8 cellular contexts compared by ENCODE assay signal in genomic region chr11:65425105-65425970, GRCh38. TPM values are rescaled to one million over a fixed set of nuclear protein-coding genes. Genes with fewer than 3 reads are reported as not detected.
DNase-seq lines count a peak whose midpoint lies in the region; ATAC-seq and TF ChIP-seq lines count a peak whose summit lies in the region.

No MANE protein-coding gene starts in this region.

- no peak for TF ChIP-seq CTCF in CD14-positive monocyte (IDR thresholded peaks at IDR 0.05)
- no peak for TF ChIP-seq CTCF in coronary artery (IDR thresholded peaks at IDR 0.05)

- H3K4me1 Mint-ChIP-seq in CD14-positive monocyte = peaks cover 41% of the 10 kb centered on the region

- H3K4me3 Mint-ChIP-seq in CD14-positive monocyte = peak overlapping the region; percentile 99 to 100

- peak overlapping the region; percentile 90 for H3K4me3 ChIP-seq in coronary artery

- H3K9me3 Mint-ChIP-seq in CD14-positive monocyte = peaks cover 6 to 23% (median 18%) of the 10 kb centered on the region in 7 donors

- H3K27me3 Mint-ChIP-seq in CD14-positive monocyte (ENCODE audit: low read depth in 3 of 3) = peaks cover 0 to 30% (median 17%) of the 10 kb centered on the region in 3 donors

- ATAC-seq in HG03565 (IDR thresholded peaks at IDR 0.05; ENCODE audit: unreplicated experiment) (no peak), GM19328 (IDR thresholded peaks at IDR 0.05; ENCODE audit: unreplicated experiment) (no peak)

- peak overlapping the region; percentile 99 to 100 for H3K27ac ChIP-seq in coronary artery

- H3K36me3 Mint-ChIP-seq in CD14-positive monocyte = peaks cover 60 to 67% of the 10 kb centered on the region in 2 donors

- H3K27ac Mint-ChIP-seq in CD14-positive monocyte = peak overlapping the region; percentile 99 to 100 (median 100)

- intact Hi-C loops in CD14-positive monocyte (cut with micrococcal nuclease) = loop anchor here in 1 of 2 donors (1.0 kb wide), 1 partner anchor 8 kb away; no protein-coding TSS in a partner anchor

- DNase-seq in CD14-positive monocyte (ENCODE audit: low spot score) (no peak), Kasumi-1 (lab: John Stamatoyannopoulos, UW) (peak; percentile 32 to 52), coronary artery (ENCODE audit: low spot score) (peak; percentile 74), mesenteric fat pad (ENCODE audit: low spot score) (peak; percentile 75)
- peak; percentile 60 to 70 for DNase-seq in activated CD4-positive, alpha-beta T cell treated with anti-CD3 and anti-CD28 coated beads for 24 hours (ENCODE audit: low read depth in 2 of 2)
- DNase-seq in stimulated activated CD8-positive, alpha-beta memory T cell treated with anti-CD3 and anti-CD28 coated beads, Interleukin-7, amount 100 ng/mL, for 4 hours (ENCODE audit: low read depth in 2 of 2) = peak; percentile 75 to 90

RNA-seq across cellular contexts. Expression of gene NEAT1, which starts 2.7 kb away (rescaled TPM):
- polyA plus RNA-seq in CD14-positive monocyte = 1 to 10 TPM in 1 of 2 donors, under 1 TPM in 1; 0.90 to 1.3 TPM
- total RNA-seq in mesenteric fat pad = 1,527 TPM

RNA-seq across cellular contexts. Expression of gene FRMD8, which starts 38.9 kb away (rescaled TPM):
- polyA plus RNA-seq in CD14-positive monocyte = 10 to 100 TPM; 33.7 to 41.2 TPM
- total RNA-seq in mesenteric fat pad = 44.0 TPM

RNA-seq across cellular contexts. Expression of gene SLC25A45, which starts 42.9 kb away (rescaled TPM):
- 1 to 10 TPM; 3.7 to 4.1 TPM for polyA plus RNA-seq in CD14-positive monocyte
- 8.7 TPM for total RNA-seq in mesenteric fat pad
